8 cellular contexts compared by ENCODE assay signal in genomic region chr17:48107137-48108055, GRCh38. TPM values are rescaled to one million over a fixed set of nuclear protein-coding genes. Genes with fewer than 3 reads are reported as not detected.
DNase-seq lines count a peak whose midpoint lies in the region; ATAC-seq, FAIRE-seq and TF ChIP-seq lines count a peak whose summit lies in the region.

Gene SNX11 (plus strand): TSS chr17:48107766. CDS start chr17:48112044, 4,278 bp downstream.

- H3K9ac ChIP-seq in HepG2 (ENCODE audit: insufficient read depth, low read depth, low read length), result peak within 1 kb of the TSS; percentile 76

- H2AFZ ChIP-seq in HepG2 (ENCODE audit: low read length), result peak within 1 kb of the TSS; percentile 98

- H3K27me3 ChIP-seq in CD4-positive, CD25-positive, alpha-beta regulatory T cell (ENCODE audit: control insufficient read depth, insufficient read depth, low read length), result no peaks in the 10 kb centered on the region
- no peaks in the 10 kb centered on the region; a peak in 2 of 5 replicates for H3K27me3 ChIP-seq in HepG2 (ENCODE audit: control insufficient read depth in 1 of 2, insufficient read depth in 2 of 2, low read length in 2 of 2)

- peak; percentile 91 to 94 for ATAC-seq in CD4-positive, CD25-positive, alpha-beta regulatory T cell (ENCODE audit: low read depth in 2 of 2)
- ATAC-seq in GM19395 (IDR thresholded peaks at IDR 0.05; ENCODE audit: unreplicated experiment) (peak; percentile 78), HG03558 (IDR thresholded peaks at IDR 0.05; ENCODE audit: extremely low read depth, unreplicated experiment) (peak; percentile 37), HepG2 (peak; percentile 98)

- WGBS in HepG2 (ENCODE audit: low lambda C conversion rate), result 2% methylated on average over 25 of the region's 64 CpGs

- CTCF ChIA-PET in HepG2 (lab: Yijun Ruan, JAX; ENCODE audit: low intra/inter-chr PET ratio, low total read pairs), result no interaction called here

- TF ChIP-seq EP300 in HepG2 (IDR thresholded peaks at IDR 0.05; ENCODE audit: low read depth in 2 of 2, low read length in 2 of 2) (peak in 1 of 2 experiments; percentile 13; a peak in 1 of 4 replicates), HepG2 (CRISPR knock-in tag; IDR thresholded peaks at IDR 0.05; ENCODE audit: borderline replicate concordance) (no peak)

- no peaks in the 10 kb centered on the region for H3K9me3 Mint-ChIP-seq in CD4-positive, CD25-positive, alpha-beta regulatory T cell
- H3K9me3 Mint-ChIP-seq in dendritic cell treated with granulocyte-macrophage colony-stimulating factor and Interleukin-4, amounts not matched to agents 40 ng/mL and 50 ng/mL, for 4 days, result no peaks in the 10 kb centered on the region

- peaks cover 24% of the 10 kb centered on the region for H3K79me2 ChIP-seq in HepG2 (ENCODE audit: insufficient read depth, low read length)

- peak; percentile 47 for FAIRE-seq in HepG2 (lab: Jason Lieb, UNC)

- no peaks in the 10 kb centered on the region for H4K20me1 ChIP-seq in HepG2 (ENCODE audit: insufficient read depth, low read length)

- H3K27me3 Mint-ChIP-seq in CD4-positive, CD25-positive, alpha-beta regulatory T cell, result peaks cover 12% of the 10 kb centered on the region
- H3K27me3 Mint-ChIP-seq in dendritic cell treated with granulocyte-macrophage colony-stimulating factor and Interleukin-4, amounts not matched to agents 40 ng/mL and 50 ng/mL, for 4 days, result no peaks in the 10 kb centered on the region

- H3K4me3 ChIP-seq in CD4-positive, CD25-positive, alpha-beta regulatory T cell (ENCODE audit: low read depth, low read length), result peak within 1 kb of the TSS; percentile 98
- peak within 1 kb of the TSS; percentile 79 to 81 (median 80) for H3K4me3 ChIP-seq in HepG2 (replicated peaks in 1 of 3; ENCODE audit: insufficient read depth in 1 of 3, low read depth in 2 of 3, low read length in 3 of 3)

- peak; percentile 20; the same call in 1 of the 2 replicates for TF ChIP-seq RAD21 in HepG2 (CRISPR knock-in tag; IDR thresholded peaks at IDR 0.05)

- peak within 1 kb of the TSS; percentile 89 for H3K27ac ChIP-seq in CD4-positive, CD25-positive, alpha-beta regulatory T cell (ENCODE audit: insufficient read depth, low read length, poor library complexity, severe bottlenecking)
- H3K27ac ChIP-seq in HepG2 (ENCODE audit: extremely low read length, insufficient read depth, low read length), result peak within 1 kb of the TSS; percentile 76

- POLR2A ChIA-PET in HepG2 (lab: Yijun Ruan, JAX), result interaction anchor here (0.6 to 2.9 kb wide), 11 partner anchors 10 to 276 kb away, joined by 3 to 28 read pairs (median 3); partner anchors contain the start of genes LRRC46, MRPL10 and NFE2L1

- peak; percentile 85 to 94 for TF ChIP-seq POLR2A in HepG2 (IDR thresholded peaks at IDR 0.05; ENCODE audit: insufficient read depth in 1 of 2, low read depth in 2 of 2, low read length in 2 of 2)

- DNase-seq in CD4-positive, CD25-positive, alpha-beta regulatory T cell, result peak; percentile 94 to 98 (median 95)
- peak; percentile 91 for DNase-seq in NCI-H748 treated with DMSO at 0.1 percent for 48 hours (lab: John Stamatoyannopoulos, UW)
- DNase-seq in activated CD4-positive, alpha-beta T cell treated with anti-CD3 and anti-CD28 coated beads, Interleukin-2, amount 50 U/mL, for 24 hours (ENCODE audit: low read depth in 1 of 2, low spot score in 1 of 2), result peak; percentile 88 to 91
- DNase-seq in HepG2 (ENCODE audit: low spot score), result peak; percentile 90
- DNase-seq in stimulated activated CD4-positive, alpha-beta T cell treated with anti-CD3 and anti-CD28 coated beads, Interleukin-4, amount 100 ng/mL, for 24 hours, result peak; percentile 94

- peaks cover 31% of the 10 kb centered on the region for H3K4me1 ChIP-seq in CD4-positive, CD25-positive, alpha-beta regulatory T cell (ENCODE audit: control insufficient read depth, insufficient read depth, low read length, poor library complexity, severe bottlenecking)
- H3K4me1 ChIP-seq in HepG2 (ENCODE audit: insufficient read depth, low read length), result peaks cover 24% of the 10 kb centered on the region

- H3K4me3 Mint-ChIP-seq in CD4-positive, CD25-positive, alpha-beta regulatory T cell, result peak within 1 kb of the TSS; percentile 93 to 99 (median 98)
- H3K4me3 Mint-ChIP-seq in dendritic cell treated with granulocyte-macrophage colony-stimulating factor and Interleukin-4, amounts not matched to agents 40 ng/mL and 50 ng/mL, for 4 days, result peak within 1 kb of the TSS; percentile 95

- peaks cover 29 to 68% (median 45%) of the 10 kb centered on the region in 4 donors for H3K4me1 Mint-ChIP-seq in CD4-positive, CD25-positive, alpha-beta regulatory T cell
- H3K4me1 Mint-ChIP-seq in dendritic cell treated with granulocyte-macrophage colony-stimulating factor and Interleukin-4, amounts not matched to agents 40 ng/mL and 50 ng/mL, for 4 days (ENCODE audit: low read depth), result peaks cover 73% of the 10 kb centered on the region

- H3K36me3 Mint-ChIP-seq in CD4-positive, CD25-positive, alpha-beta regulatory T cell, result no peaks in the 10 kb centered on the region
- peaks cover 35% of the 10 kb centered on the region for H3K36me3 Mint-ChIP-seq in dendritic cell treated with granulocyte-macrophage colony-stimulating factor and Interleukin-4, amounts not matched to agents 40 ng/mL and 50 ng/mL, for 4 days (ENCODE audit: low read depth)

- peak within 1 kb of the TSS; percentile 92 for H3K4me2 ChIP-seq in HepG2 (ENCODE audit: low read depth, low read length)

- in situ Hi-C loops in HepG2 (cut with HindIII; ENCODE audit: extremely low pct_ligation_motif_present, low pct_unique_long_range_greater_than_20kb), result no loop called here

- H3K27ac Mint-ChIP-seq in CD4-positive, CD25-positive, alpha-beta regulatory T cell, result peak within 1 kb of the TSS; percentile 96 to 97 (median 96)
- H3K27ac Mint-ChIP-seq in dendritic cell treated with granulocyte-macrophage colony-stimulating factor and Interleukin-4, amounts not matched to agents 40 ng/mL and 50 ng/mL, for 4 days, result peak within 1 kb of the TSS; percentile 96

- no peaks in the 10 kb centered on the region for H3K36me3 ChIP-seq in CD4-positive, CD25-positive, alpha-beta regulatory T cell (ENCODE audit: control insufficient read depth, insufficient read depth, low read length)
- no peaks in the 10 kb centered on the region for H3K36me3 ChIP-seq in HepG2 (replicated peaks in 1 of 2; ENCODE audit: control insufficient read depth in 1 of 2, insufficient read depth in 2 of 2, low read length in 2 of 2)

- intact Hi-C loops in dendritic cell treated with granulocyte-macrophage colony-stimulating factor and Interleukin-4, amounts not matched to agents 40 ng/mL and 50 ng/mL, for 4 days (cut with micrococcal nuclease), result loop anchor here (2.0 kb wide), 1 partner anchor 59 kb away; the partner anchor contains the start of gene NFE2L1
- intact Hi-C loops in HepG2 (cut with micrococcal nuclease; ENCODE audit: unreplicated experiment), result no loop called here

- peak; percentile 65 for TF ChIP-seq CTCF in HepG2 (CRISPR knock-in tag; IDR thresholded peaks at IDR 0.05)

- TSS peak; percentile 97 for BruUV-seq in HepG2 (replicated peaks; lab: Mats Ljungman, UMichigan)

- no peaks in the 10 kb centered on the region for H3K9me3 ChIP-seq in CD4-positive, CD25-positive, alpha-beta regulatory T cell (ENCODE audit: control insufficient read depth in 2 of 2, low read length in 2 of 2)
- no peaks in the 10 kb centered on the region for H3K9me3 ChIP-seq in HepG2 (ENCODE audit: low read length)

TF ChIP-seq in HepG2, 621 proteins besides CTCF, POLR2A, EP300 and RAD21 (continues in another document):
- TF ChIP-seq ZBTB49 (CRISPR knock-in tag; IDR thresholded peaks at IDR 0.05; ENCODE audit: borderline replicate concordance) (peak; percentile 29; the same call in 1 of the 2 replicates), HES4 (CRISPR knock-in tag; IDR thresholded peaks at IDR 0.05; ENCODE audit: borderline replicate concordance) (no peak)

RNA-seq across cellular contexts. Expression of gene SNX11, which starts in this region (rescaled TPM):
- total RNA-seq in CD4-positive, CD25-positive, alpha-beta regulatory T cell, result 15.8 TPM
- 10 to 100 TPM; 15.1 to 22.8 (median 21.7) TPM for polyA plus RNA-seq in CD4-positive, CD25-positive, alpha-beta regulatory T cell
- total RNA-seq in HepG2 (2016; rRNA removed; fragmentation: Illumina TruSeq; extraction: Trizol), result 14.0 and 15.9 TPM in 2 replicates
- 6.2 and 6.3 TPM in 2 replicates for total RNA-seq in HepG2 (2016; cell fraction: cytosol; rRNA removed; fragmentation: Illumina TruSeq; extraction: Trizol; ENCODE audit: low read depth)
- 13.8 and 15.9 TPM in 2 replicates for total RNA-seq in HepG2 (2016; cell fraction: insoluble cytoplasmic fraction; rRNA removed; fragmentation: Illumina TruSeq; extraction: Trizol)
- total RNA-seq in HepG2 (2016; cell fraction: membrane; rRNA removed; fragmentation: Illumina TruSeq; extraction: Trizol), result 14.3 and 16.5 TPM in 2 replicates
- 11.5 and 12.4 TPM in 2 replicates for total RNA-seq in HepG2 (2016; cell fraction: nucleus; rRNA removed; fragmentation: Illumina TruSeq; extraction: Trizol)
- 12.9 and 14.0 TPM in 2 replicates for polyA plus RNA-seq in HepG2 (2011; rRNA removed)
- polyA plus RNA-seq in HepG2 (2011; cell fraction: cytosol; rRNA removed), result 11.7 and 14.4 TPM in 2 replicates
- 10.4 and 12.3 TPM in 2 replicates for polyA plus RNA-seq in HepG2 (2011; cell fraction: nucleus; rRNA removed)
- 9.6 and 9.7 TPM in 2 replicates for polyA plus RNA-seq in HepG2 (2012)
- polyA plus RNA-seq in HepG2 (2016; cell fraction: cytosol; fragmentation: Illumina TruSeq; extraction: Trizol; ENCODE audit: low read depth), result 4.2 TPM in 2 replicates
- 17.1 and 18.0 TPM in 2 replicates for polyA plus RNA-seq in HepG2 (2016; cell fraction: insoluble cytoplasmic fraction; fragmentation: Illumina TruSeq; extraction: Trizol; ENCODE audit: low read depth)
- polyA plus RNA-seq in HepG2 (2016; cell fraction: membrane; fragmentation: Illumina TruSeq; extraction: Trizol; ENCODE audit: low read depth), result 11.9 and 13.2 TPM in 2 replicates
- polyA plus RNA-seq in HepG2 (2016; cell fraction: nucleus; fragmentation: Illumina TruSeq; extraction: Trizol; ENCODE audit: insufficient read depth, low read depth), result 19.4 and 22.2 TPM in 2 replicates
- 14.4 and 17.8 TPM in 2 replicates for polyA minus RNA-seq in HepG2 (2011; rRNA and poly(A)+ RNA removed; ENCODE audit: low replicate concordance)
- polyA minus RNA-seq in HepG2 (2011; cell fraction: cytosol; rRNA and poly(A)+ RNA removed), result 6.2 and 7.3 TPM in 2 replicates
- polyA minus RNA-seq in HepG2 (2011; cell fraction: nucleus; rRNA and poly(A)+ RNA removed), result 11.1 and 12.1 TPM in 2 replicates

Comparison
In these comparisons a context has a peak if more than half of its experiments do, and no peak if none do; other contexts are left out.
1. Peak in every context shown above with its lines: DNase-seq, ATAC-seq, H3K4me3 ChIP-seq and H3K27ac ChIP-seq.
2. ATAC-seq: peak in every context shown above with its lines; median percentile 98 in HepG2; 92 in CD4-positive, CD25-positive, alpha-beta regulatory T cell; 78 in GM19395; 37 in HG03558.